ENCODE assay signal across 8 cellular contexts in the genomic region with DNA sequence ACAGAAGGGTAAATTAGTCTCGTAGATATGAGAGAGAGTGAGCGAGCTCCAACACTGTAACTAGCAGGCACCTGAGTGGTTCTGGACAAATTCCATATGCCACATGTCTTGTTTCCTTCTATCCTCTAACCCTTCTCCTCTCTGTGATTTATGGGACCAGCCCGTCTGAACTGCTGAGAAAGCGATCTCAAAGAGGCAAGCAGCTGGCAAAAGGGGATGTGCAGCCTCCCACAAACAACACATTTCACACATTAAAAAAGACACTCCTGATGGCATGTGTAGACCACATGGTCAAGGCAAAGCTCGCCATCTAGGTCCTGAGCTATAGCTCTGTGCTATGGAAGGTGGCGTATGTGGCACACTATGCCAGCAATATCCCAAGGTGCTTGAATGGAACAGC.
DNase-seq lines count a peak whose midpoint lies in the region; ATAC-seq, FAIRE-seq and TF ChIP-seq lines count a peak whose summit lies in the region.

No MANE protein-coding gene starts in this region.

- FAIRE-seq in astrocyte (lab: Jason Lieb, UNC) = no peak

- peaks cover 15% of the 10 kb centered on the region for H3K36me3 Mint-ChIP-seq in GM23338 (ENCODE audit: low read depth)
- peaks cover 5% of the 10 kb centered on the region for H3K36me3 Mint-ChIP-seq in astrocyte (ENCODE audit: low read depth, unreplicated experiment)

- H3K27me3 ChIP-seq in GM23338 (ENCODE audit: insufficient read depth) = no peaks in the 10 kb centered on the region
- H3K27me3 ChIP-seq in astrocyte (ENCODE audit: insufficient read depth, low read length) = no peaks in the 10 kb centered on the region
- no peaks in the 10 kb centered on the region for H3K27me3 ChIP-seq in mucosa of stomach (ENCODE audit: control insufficient read depth, insufficient read depth, low read length)
- H3K27me3 ChIP-seq in H7 (ENCODE audit: control insufficient read depth, insufficient read depth, low read length) = no peaks in the 10 kb centered on the region

- H3K36me3 ChIP-seq in GM23338 (ENCODE audit: insufficient read depth) = no peaks in the 10 kb centered on the region
- no peaks in the 10 kb centered on the region for H3K36me3 ChIP-seq in astrocyte (ENCODE audit: insufficient read depth, low read length)
- no peaks in the 10 kb centered on the region for H3K36me3 ChIP-seq in mucosa of stomach (ENCODE audit: control insufficient read depth, insufficient read depth, low read length)
- no peaks in the 10 kb centered on the region for H3K36me3 ChIP-seq in H7 (replicated peaks; ENCODE audit: control insufficient read depth, insufficient read depth, low read length)

- H3K9ac ChIP-seq in astrocyte (ENCODE audit: low read length) = no peak overlapping the region
- H3K9ac ChIP-seq in mucosa of stomach (ENCODE audit: low read length) = peak overlapping the region; percentile 5

- H4K20me1 ChIP-seq in GM23338 (replicated peaks; ENCODE audit: insufficient read depth) (no peaks in the 10 kb centered on the region), astrocyte (ENCODE audit: insufficient read depth, low read length) (no peaks in the 10 kb centered on the region)

- H3K27me3 Mint-ChIP-seq in GM23338 (ENCODE audit: insufficient read depth, low read depth, poor library complexity) (peaks cover 4% of the 10 kb centered on the region), astrocyte (ENCODE audit: low read depth, unreplicated experiment) (peaks cover 4% of the 10 kb centered on the region)

- H3K79me2 ChIP-seq in GM23338 (replicated peaks; ENCODE audit: insufficient read depth) = no peaks in the 10 kb centered on the region
- H3K79me2 ChIP-seq in astrocyte (ENCODE audit: insufficient read depth, low read length) = no peaks in the 10 kb centered on the region

- H3K4me1 Mint-ChIP-seq in GM23338 (peaks cover 2% of the 10 kb centered on the region; the same call in 1 of the 3 replicates), astrocyte (ENCODE audit: low read depth, unreplicated experiment) (peaks cover 15% of the 10 kb centered on the region)

- H3F3A ChIP-seq in GM23338 (replicated peaks; ENCODE audit: low read depth) = no peaks in the 10 kb centered on the region

- H3K4me2 ChIP-seq in GM23338 (no peak overlapping the region), astrocyte (ENCODE audit: low read length) (no peak overlapping the region)

- H3K9me3 Mint-ChIP-seq in GM23338 (peaks cover 17% of the 10 kb centered on the region; the same call in 2 of the 3 replicates), astrocyte (ENCODE audit: unreplicated experiment) (peaks cover 26% of the 10 kb centered on the region)

- H3K4me3 Mint-ChIP-seq in GM23338 = no peak overlapping the region
- H3K4me3 Mint-ChIP-seq in astrocyte (ENCODE audit: unreplicated experiment) = no peak overlapping the region

- H3K9me2 ChIP-seq in GM23338 (ENCODE audit: insufficient read depth) = peaks cover 23% of the 10 kb centered on the region

- DNase-seq in DMS 273 (lab: John Stamatoyannopoulos, UW; ENCODE audit: unreplicated experiment) (peak; percentile 78), GM23338 (ENCODE audit: low spot score) (no peak), astrocyte (ENCODE audit: low read depth) (no peak), occipital lobe (lab: John Stamatoyannopoulos, UW) (no peak), KG1 (lab: John Stamatoyannopoulos, UW) (no peak), H7 (no peak), activated gamma-delta T cell (lab: John Stamatoyannopoulos, UW) (no peak)

- H3K27ac Mint-ChIP-seq in GM23338 (no peak overlapping the region), astrocyte (ENCODE audit: unreplicated experiment) (no peak overlapping the region)

- no peaks in the 10 kb centered on the region for H3K9me3 ChIP-seq in astrocyte (ENCODE audit: insufficient read depth, low read depth, low read length)
- no peaks in the 10 kb centered on the region for H3K9me3 ChIP-seq in mucosa of stomach (ENCODE audit: control insufficient read depth, low read length)

- no peak for ATAC-seq in GM23338

- H3K4me3 ChIP-seq in GM23338 (no peak overlapping the region), astrocyte (ENCODE audit: insufficient read depth, low read depth, low read length) (no peak overlapping the region), mucosa of stomach (ENCODE audit: low read length) (no peak overlapping the region), H7 (ENCODE audit: insufficient read depth, low read depth, low read length) (no peak overlapping the region)

- no peak for TF ChIP-seq CTCF in GM23338 (conservative IDR thresholded peaks at IDR 0.05; ENCODE audit: low read depth in 2 of 2)
- no peak for TF ChIP-seq CTCF in astrocyte (IDR thresholded peaks at IDR 0.05; ENCODE audit: insufficient read depth, low read depth, low read length)

- no peak overlapping the region for H3K27ac ChIP-seq in GM23338 (ENCODE audit: low read depth)
- no peak overlapping the region for H3K27ac ChIP-seq in astrocyte (ENCODE audit: low read depth, low read length)

- H2AFZ ChIP-seq in GM23338 (peak overlapping the region; percentile 56; the same call in 1 of the 2 replicates), astrocyte (ENCODE audit: low read depth, low read length) (peak overlapping the region; percentile 31)

- no peaks in the 10 kb centered on the region for H3K4me1 ChIP-seq in GM23338 (ENCODE audit: insufficient read depth)
- peaks cover 3% of the 10 kb centered on the region for H3K4me1 ChIP-seq in astrocyte (ENCODE audit: insufficient read depth, low read length)
- H3K4me1 ChIP-seq in mucosa of stomach (ENCODE audit: control insufficient read depth, insufficient read depth, low read length) = peaks cover 47% of the 10 kb centered on the region

TF ChIP-seq in GM23338, 12 proteins besides CTCF, POLR2A, EP300 and RAD21 (continues in another document):
- TF ChIP-seq ZNF331 (CRISPR knock-in tag; IDR thresholded peaks at IDR 0.05; ENCODE audit: low read depth) = no peak
- TF ChIP-seq JUNB (IDR thresholded peaks at IDR 0.05; ENCODE audit: unreplicated experiment) = no peak
- TF ChIP-seq, protein P1, sequence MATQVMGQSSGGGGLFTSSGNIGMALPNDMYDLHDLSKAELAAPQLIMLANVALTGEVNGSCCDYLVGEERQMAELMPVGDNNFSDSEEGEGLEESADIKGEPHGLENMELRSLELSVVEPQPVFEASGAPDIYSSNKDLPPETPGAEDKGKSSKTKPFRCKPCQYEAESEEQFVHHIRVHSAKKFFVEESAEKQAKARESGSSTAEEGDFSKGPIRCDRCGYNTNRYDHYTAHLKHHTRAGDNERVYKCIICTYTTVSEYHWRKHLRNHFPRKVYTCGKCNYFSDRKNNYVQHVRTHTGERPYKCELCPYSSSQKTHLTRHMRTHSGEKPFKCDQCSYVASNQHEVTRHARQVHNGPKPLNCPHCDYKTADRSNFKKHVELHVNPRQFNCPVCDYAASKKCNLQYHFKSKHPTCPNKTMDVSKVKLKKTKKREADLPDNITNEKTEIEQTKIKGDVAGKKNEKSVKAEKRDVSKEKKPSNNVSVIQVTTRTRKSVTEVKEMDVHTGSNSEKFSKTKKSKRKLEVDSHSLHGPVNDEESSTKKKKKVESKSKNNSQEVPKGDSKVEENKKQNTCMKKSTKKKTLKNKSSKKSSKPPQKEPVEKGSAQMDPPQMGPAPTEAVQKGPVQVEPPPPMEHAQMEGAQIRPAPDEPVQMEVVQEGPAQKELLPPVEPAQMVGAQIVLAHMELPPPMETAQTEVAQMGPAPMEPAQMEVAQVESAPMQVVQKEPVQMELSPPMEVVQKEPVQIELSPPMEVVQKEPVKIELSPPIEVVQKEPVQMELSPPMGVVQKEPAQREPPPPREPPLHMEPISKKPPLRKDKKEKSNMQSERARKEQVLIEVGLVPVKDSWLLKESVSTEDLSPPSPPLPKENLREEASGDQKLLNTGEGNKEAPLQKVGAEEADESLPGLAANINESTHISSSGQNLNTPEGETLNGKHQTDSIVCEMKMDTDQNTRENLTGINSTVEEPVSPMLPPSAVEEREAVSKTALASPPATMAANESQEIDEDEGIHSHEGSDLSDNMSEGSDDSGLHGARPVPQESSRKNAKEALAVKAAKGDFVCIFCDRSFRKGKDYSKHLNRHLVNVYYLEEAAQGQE (IDR thresholded peaks at IDR 0.05; ENCODE audit: unreplicated experiment) = no peak
- TF ChIP-seq POLR2AphosphoS5 (IDR thresholded peaks at IDR 0.05; ENCODE audit: low read depth) = no peak
- TF ChIP-seq EZH2 (IDR thresholded peaks at IDR 0.05; ENCODE audit: low read depth, unreplicated experiment) = no peak
- TF ChIP-seq EZH2phosphoT487 (IDR thresholded peaks at IDR 0.05; ENCODE audit: unreplicated experiment) = no peak
- TF ChIP-seq, protein P2, sequence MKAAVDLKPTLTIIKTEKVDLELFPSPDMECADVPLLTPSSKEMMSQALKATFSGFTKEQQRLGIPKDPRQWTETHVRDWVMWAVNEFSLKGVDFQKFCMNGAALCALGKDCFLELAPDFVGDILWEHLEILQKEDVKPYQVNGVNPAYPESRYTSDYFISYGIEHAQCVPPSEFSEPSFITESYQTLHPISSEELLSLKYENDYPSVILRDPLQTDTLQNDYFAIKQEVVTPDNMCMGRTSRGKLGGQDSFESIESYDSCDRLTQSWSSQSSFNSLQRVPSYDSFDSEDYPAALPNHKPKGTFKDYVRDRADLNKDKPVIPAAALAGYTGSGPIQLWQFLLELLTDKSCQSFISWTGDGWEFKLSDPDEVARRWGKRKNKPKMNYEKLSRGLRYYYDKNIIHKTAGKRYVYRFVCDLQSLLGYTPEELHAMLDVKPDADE (IDR thresholded peaks at IDR 0.05) = no peak
- no peak for TF ChIP-seq ZNF114 (CRISPR knock-in tag; IDR thresholded peaks at IDR 0.05)
- TF ChIP-seq NANOG (IDR thresholded peaks at IDR 0.05; ENCODE audit: borderline replicate concordance) = no peak
- no peak for TF ChIP-seq CREB1 (CRISPR knock-in tag; IDR thresholded peaks at IDR 0.05; ENCODE audit: low read depth)
- no peak for TF ChIP-seq STAT1 (IDR thresholded peaks at IDR 0.05; ENCODE audit: unreplicated experiment)
